11 cellular contexts compared by ENCODE assay signal in genomic region chr2:62217980-62218379, GRCh38. TPM values are rescaled to one million over a fixed set of nuclear protein-coding genes. Genes with fewer than 3 reads are reported as not detected.
DNase-seq lines count a peak whose midpoint lies in the region; ATAC-seq and TF ChIP-seq lines count a peak whose summit lies in the region.
"Had no signal": no experiment of that assay in that cellular context is flagged by ENCODE, and none has a peak within 500 bp of the region (broad histone marks: within the 10 kb centered on the region; RNA-seq: fewer than 3 reads in every experiment).

No MANE protein-coding gene starts in this region.

- no peak for ATAC-seq in psoas muscle
- ATAC-seq: activated CD4-positive, alpha-beta T cell treated with anti-CD3 and anti-CD28 coated beads for 36 hours had no signal

- H3K9me3 ChIP-seq in psoas muscle, result peaks cover 5% of the 10 kb centered on the region

- H3K4me1 ChIP-seq in psoas muscle, result peaks cover 8% of the 10 kb centered on the region

- H3K4me3 ChIP-seq in psoas muscle, result no peak overlapping the region

- H3K27me3 ChIP-seq in psoas muscle (ENCODE audit: insufficient read depth in 3 of 3, low read length in 2 of 3), result no peaks in the 10 kb centered on the region

- peak; percentile 21 for DNase-seq in CD1c-positive myeloid dendritic cell (ENCODE audit: extremely low spot score)
- DNase-seq in MV-4-11 (lab: John Stamatoyannopoulos, UW), result peak; percentile 27
- peak; percentile 41 for DNase-seq in fibroblast of gingiva (ENCODE audit: low read depth)
- DNase-seq in psoas muscle, result no peak
- no peak for DNase-seq in SW480 (ENCODE audit: low spot score)
- DNase-seq in DMS153 treated with DMSO at 0.1 percent for 48 hours (lab: John Stamatoyannopoulos, UW; ENCODE audit: unreplicated experiment), result no peak
- DNase-seq in T-helper 2 cell, result no peak
- no peak for DNase-seq in NCI-H1417 treated with DMSO at 0.1 percent for 48 hours (lab: John Stamatoyannopoulos, UW)
- DNase-seq: activated CD4-positive, alpha-beta T cell treated with anti-CD3 and anti-CD28 coated beads for 36 hours; DMS79 treated with DMSO at 0.1 percent for 48 hours; erythroblast had no signal

- peak overlapping the region; percentile 10 for H3K27ac ChIP-seq in psoas muscle

- WGBS in psoas muscle, 3 donors, result 80 to 85% (median 81%) methylated on average over 5 of the region's 5 CpGs

- no peak for TF ChIP-seq CTCF in psoas muscle (IDR thresholded peaks at IDR 0.05)

- intact Hi-C loops in psoas muscle (cut with DNase I), result no loop called here

- H3K36me3 ChIP-seq in psoas muscle (ENCODE audit: insufficient read depth in 1 of 2, low read depth in 1 of 2), result peaks cover 0 to under 1% of the 10 kb centered on the region in 2 donors

RNA-seq across cellular contexts. Expression of gene B3GNT2, which starts 22.1 kb away (rescaled TPM):
- 1 to 10 TPM; 2.6 to 3.2 (median 2.9) TPM for total RNA-seq in psoas muscle
- polyA plus RNA-seq in psoas muscle, result 1 to 10 TPM; 2.3 to 2.9 (median 2.6) TPM

Comparison
In these comparisons a context has a peak if more than half of its experiments do, and no peak if none do; other contexts are left out.
1. DNase-seq: peak in CD1c-positive myeloid dendritic cell (single experiment), MV-4-11 (single experiment) and fibroblast of gingiva (single experiment); none in psoas muscle (0 of 2), SW480 (single experiment), DMS153 treated with DMSO at 0.1 percent for 48 hours (single experiment), T-helper 2 cell (0 of 5) and NCI-H1417 treated with DMSO at 0.1 percent for 48 hours (single experiment).